In the genomic region with DNA sequence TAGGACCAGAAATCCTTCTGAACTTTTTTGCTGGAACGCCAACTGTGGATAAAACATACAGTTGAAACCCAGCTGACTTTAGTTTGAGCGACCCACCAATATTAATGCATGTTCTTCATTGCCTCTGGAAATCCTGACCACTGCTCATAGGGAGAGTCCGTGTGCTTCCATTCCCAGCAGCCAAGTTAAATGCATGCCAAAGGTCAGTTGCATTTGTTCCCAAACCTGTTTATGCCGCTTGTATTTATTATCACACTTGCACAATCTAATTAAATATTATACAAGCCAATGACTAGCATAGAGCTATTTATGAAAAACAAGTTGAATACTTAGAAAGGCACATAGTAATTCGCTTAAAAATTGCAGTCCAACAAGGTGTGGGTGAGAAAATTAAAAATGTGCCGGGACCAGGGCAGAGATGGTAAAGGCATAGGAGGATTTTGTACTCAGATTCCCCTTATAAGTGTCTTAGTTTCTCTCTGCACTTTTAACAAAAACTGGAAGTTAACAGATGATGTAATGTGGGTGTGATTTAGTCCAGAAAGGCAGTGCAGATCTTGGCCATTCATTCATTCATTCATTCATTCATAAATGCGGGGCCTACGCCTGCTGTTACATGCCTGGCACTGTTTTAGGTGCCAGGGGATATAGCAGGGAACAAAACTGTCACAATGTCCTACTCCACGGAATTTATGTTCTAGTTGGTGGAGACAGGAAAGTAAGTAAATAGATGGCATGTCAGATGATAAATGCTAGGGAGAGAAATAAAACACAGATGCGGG, we compare ENCODE assay signal across 27 cellular contexts.
DNase-seq lines count a peak whose midpoint lies in the region; ATAC-seq, FAIRE-seq and TF ChIP-seq lines count a peak whose summit lies in the region.
"Had no signal": no experiment of that assay in that cellular context is flagged by ENCODE, and none has a peak within 500 bp of the region (broad histone marks: within the 10 kb centered on the region; RNA-seq: fewer than 3 reads in every experiment).

No MANE protein-coding gene starts in this region.

- H3K4me1 ChIP-seq in K562 (replicated peaks in 1 of 2; ENCODE audit: control insufficient read depth in 2 of 2, insufficient read depth in 2 of 2, low read length in 2 of 2) (peaks cover 3 to 11% of the 10 kb centered on the region in 2 experiments; a peak in 2 of 5 replicates), mucosa of descending colon (ENCODE audit: low read depth) (peaks cover 9% of the 10 kb centered on the region), vagina (peaks cover 45% of the 10 kb centered on the region)

- no peaks in the 10 kb centered on the region for H3K36me3 ChIP-seq in K562 (ENCODE audit: control insufficient read depth, insufficient read depth, low read length)
- H3K36me3 ChIP-seq in mucosa of descending colon (ENCODE audit: low read depth): no peaks in the 10 kb centered on the region
- H3K36me3 ChIP-seq in vagina: no peaks in the 10 kb centered on the region
- H3K36me3 ChIP-seq: neural progenitor cell had no signal

- no TSS peak for BruUV-seq in K562 (replicated peaks; lab: Mats Ljungman, UMichigan)

- H3K4me1 Mint-ChIP-seq in T-cell: peaks cover 36 to 45% (median 44%) of the 10 kb centered on the region in 3 donors
- peaks cover 22% of the 10 kb centered on the region for H3K4me1 Mint-ChIP-seq in activated CD4-positive, alpha-beta T cell treated with anti-CD3 and anti-CD28 coated beads for 36 hours
- H3K4me1 Mint-ChIP-seq in activated CD4-positive, alpha-beta T cell treated with anti-CD3 and anti-CD28 coated beads, Interleukin-2, amount 10 ng/mL, durations not matched to agents 24 days and 14 days: peaks cover 6% of the 10 kb centered on the region

- no peak overlapping the region for H3K4me3 Mint-ChIP-seq in T-cell
- no peak overlapping the region for H3K4me3 Mint-ChIP-seq in activated CD4-positive, alpha-beta T cell treated with anti-CD3 and anti-CD28 coated beads for 36 hours
- no peak overlapping the region for H3K4me3 Mint-ChIP-seq in activated CD4-positive, alpha-beta T cell treated with anti-CD3 and anti-CD28 coated beads, Interleukin-2, amount 10 ng/mL, durations not matched to agents 24 days and 14 days
- H3K4me3 Mint-ChIP-seq: neural progenitor cell; stimulated activated effector memory CD8-positive, alpha-beta T cell treated with anti-CD3 and anti-CD28 coated beads, Interleukin-12 subunit alpha, Interleukin-12 subunit beta, amount 100 ng/mL, for 72 hours had no signal

- H3K27me3 ChIP-seq in K562 (ENCODE audit: control insufficient read depth in 2 of 2, insufficient read depth in 2 of 2, low read length in 2 of 2) (peaks cover 2 to 27% of the 10 kb centered on the region in 2 experiments; a peak in 2 of 5 replicates), vagina (no peaks in the 10 kb centered on the region)
- H3K27me3 ChIP-seq: dorsolateral prefrontal cortex, neural progenitor cell had no signal

- no peak overlapping the region for H3K4me2 ChIP-seq in K562 (ENCODE audit: insufficient read depth, low read length)
- H3K4me2 ChIP-seq: neural progenitor cell had no signal

- CTCF ChIA-PET in K562 (lab: Yijun Ruan, JAX; ENCODE audit: low intra/inter-chr PET ratio): no interaction called here
- CTCF ChIA-PET in T-cell (lab: Charles Lee): no interaction called here
- CTCF ChIA-PET in activated CD4-positive, alpha-beta T cell treated with anti-CD3 and anti-CD28 coated beads for 36 hours (lab: Charles Lee): no interaction called here

- no peaks in the 10 kb centered on the region for H3K27me3 Mint-ChIP-seq in T-cell
- H3K27me3 Mint-ChIP-seq in activated CD4-positive, alpha-beta T cell treated with anti-CD3 and anti-CD28 coated beads for 36 hours: no peaks in the 10 kb centered on the region
- no peaks in the 10 kb centered on the region for H3K27me3 Mint-ChIP-seq in activated CD4-positive, alpha-beta T cell treated with anti-CD3 and anti-CD28 coated beads, Interleukin-2, amount 10 ng/mL, durations not matched to agents 24 days and 14 days

- ATAC-seq in activated naive CD4-positive, alpha-beta T cell treated with anti-CD3 and anti-CD28 coated beads, Interleukin-2, amount 50 U/mL, for 72 hours: no peak
- ATAC-seq in K562 (no peak), mucosa of descending colon (peak; percentile 49), T-cell (replicated peaks in 1 of 4) (no peak)
- ATAC-seq in activated CD4-positive, alpha-beta T cell treated with anti-CD3 and anti-CD28 coated beads for 36 hours: no peak
- ATAC-seq: SK-N-SH treated with all-trans-retinoic acid at 6 μM for 48 hours; stimulated activated effector memory CD8-positive, alpha-beta T cell treated with anti-CD3 and anti-CD28 coated beads, Interleukin-12 subunit alpha, Interleukin-12 subunit beta, amount 100 ng/mL, for 72 hours had no signal

- in situ Hi-C loops in K562 (cut with MboI): no loop called here

- H3K4me3 ChIP-seq in K562 (no peak overlapping the region), mucosa of descending colon (no peak overlapping the region), vagina (no peak overlapping the region)
- H3K4me3 ChIP-seq: dorsolateral prefrontal cortex, neural progenitor cell had no signal

- no peaks in the 10 kb centered on the region for H3K9me3 Mint-ChIP-seq in activated naive CD4-positive, alpha-beta T cell treated with anti-CD3 and anti-CD28 coated beads, Interleukin-2, amount 50 U/mL, for 72 hours
- H3K9me3 Mint-ChIP-seq in T-cell: no peaks in the 10 kb centered on the region
- H3K9me3 Mint-ChIP-seq in activated CD4-positive, alpha-beta T cell treated with anti-CD3 and anti-CD28 coated beads for 36 hours (ENCODE audit: low read depth): no peaks in the 10 kb centered on the region
- no peaks in the 10 kb centered on the region for H3K9me3 Mint-ChIP-seq in activated CD4-positive, alpha-beta T cell treated with anti-CD3 and anti-CD28 coated beads, Interleukin-2, amount 10 ng/mL, durations not matched to agents 24 days and 14 days
- H3K9me3 Mint-ChIP-seq: neural progenitor cell; stimulated activated effector memory CD8-positive, alpha-beta T cell treated with anti-CD3 and anti-CD28 coated beads, Interleukin-12 subunit alpha, Interleukin-12 subunit beta, amount 100 ng/mL, for 72 hours had no signal

- TF ChIP-seq RAD21 in K562 (CRISPR knock-in tag; conservative IDR thresholded peaks at IDR 0.05 in 1 of 2, IDR thresholded peaks at IDR 0.05 in 1 of 2): no peak

- peaks cover 30% of the 10 kb centered on the region for H4K20me1 ChIP-seq in K562 (replicated peaks; ENCODE audit: control insufficient read depth, insufficient read depth, low read length)

- no peak for TF ChIP-seq EP300 in K562 (IDR thresholded peaks at IDR 0.05; ENCODE audit: low read length)

- no peak for DNase-seq in activated naive CD4-positive, alpha-beta T cell treated with anti-CD3 and anti-CD28 coated beads, Interleukin-2, amount 50 U/mL, for 72 hours (ENCODE audit: low spot score in 2 of 2)
- no peak for DNase-seq in activated naive CD4-positive, alpha-beta T cell (lab: John Stamatoyannopoulos, UW)
- DNase-seq in K562 (ENCODE audit: extremely low read depth in 1 of 4, low spot score in 3 of 4): no peak
- peak in 1 of 3 donors; percentile 32 for DNase-seq in mucosa of descending colon
- DNase-seq in vagina (ENCODE audit: extremely low spot score in 2 of 2): no peak
- DNase-seq in T-cell: no peak
- DNase-seq in activated CD4-positive, alpha-beta T cell treated with anti-CD3 and anti-CD28 coated beads for 36 hours: no peak
- DNase-seq in activated CD4-positive, alpha-beta T cell treated with anti-CD3 and anti-CD28 coated beads, Interleukin-2, amount 10 ng/mL, durations not matched to agents 24 days and 14 days: no peak
- DNase-seq: activated CD4-positive, alpha-beta T cell treated with anti-CD3 and anti-CD28 coated beads, Interleukin-2, amount 50 U/mL, for 48 hours; activated CD8-positive, alpha-beta memory T cell treated with anti-CD3 and anti-CD28 coated beads, Interleukin-2, amount 50 U/mL, for 48 hours; activated gamma-delta T cell; central memory CD4-positive, alpha-beta T cell; dorsolateral prefrontal cortex; erythroblast; foreskin melanocyte; GOT3; hippocampal formation; KG1; NCI-H2171; NCI-H524; NK-92 treated with Interleukin-12 subunit alpha and Interleukin-12 subunit beta, amount 100 ng/mL, for 24 hours; RPMI8226; stimulated activated CD4-positive, alpha-beta T cell treated with anti-CD3 and anti-CD28 coated beads, Interleukin-1b, Interleukin-23, amount 100 ng/mL, for 48 hours had no signal

- TF ChIP-seq CTCF in K562 (IDR thresholded peaks at IDR 0.05 in 2 of 3, conservative IDR thresholded peaks at IDR 0.05 in 1 of 3; ENCODE audit: insufficient read depth in 2 of 3, low read depth in 1 of 3, low read length in 3 of 3) (no peak), mucosa of descending colon (IDR thresholded peaks at IDR 0.05) (no peak), vagina (IDR thresholded peaks at IDR 0.05) (no peak)

- intact Hi-C loops in K562 (cut with micrococcal nuclease) (no loop called here), mucosa of descending colon (cut with DNase I, micrococcal nuclease) (loop anchor here in 1 of 2 donors (10.0 kb wide), 1 partner anchor 135 kb away; no protein-coding TSS in a partner anchor), vagina (cut with DNase I) (loop anchor here (10.0 kb wide), 1 partner anchor 135 kb away; no protein-coding TSS in a partner anchor)
- intact Hi-C loops in activated CD4-positive, alpha-beta T cell treated with anti-CD3 and anti-CD28 coated beads for 36 hours (cut with DNase I, micrococcal nuclease): no loop called here
- intact Hi-C loops in activated CD4-positive, alpha-beta T cell treated with anti-CD3 and anti-CD28 coated beads, Interleukin-2, amount 10 ng/mL, durations not matched to agents 24 days and 14 days (cut with micrococcal nuclease): no loop called here

- no peak overlapping the region for H3K9ac ChIP-seq in K562 (ENCODE audit: insufficient read depth in 1 of 2, low read depth in 2 of 2, low read length in 2 of 2)
- H3K9ac ChIP-seq: neural progenitor cell had no signal

- peaks cover 4% of the 10 kb centered on the region for H3K9me1 ChIP-seq in K562 (ENCODE audit: control insufficient read depth, insufficient read depth, low read length)

- H3K27ac ChIP-seq in K562 (ENCODE audit: extremely low read depth, low read depth, low read length): no peak overlapping the region
- H3K27ac ChIP-seq in vagina: peak overlapping the region; percentile 7
- H3K27ac ChIP-seq: neural progenitor cell had no signal

- POLR2A ChIA-PET in K562 (lab: Yijun Ruan, JAX): interaction anchor here (0.9 kb wide), 1 partner anchor 22 kb away, joined by 3 read pairs; no protein-coding TSS in a partner anchor
- POLR2A ChIA-PET in T-cell (lab: Charles Lee): no interaction called here
- POLR2A ChIA-PET in activated CD4-positive, alpha-beta T cell treated with anti-CD3 and anti-CD28 coated beads for 36 hours (lab: Charles Lee): no interaction called here

- H3K9me3 ChIP-seq in K562 (replicated peaks; ENCODE audit: control insufficient read depth, insufficient read depth, low read depth, low read length) (no peaks in the 10 kb centered on the region), mucosa of descending colon (no peaks in the 10 kb centered on the region), vagina (no peaks in the 10 kb centered on the region)

- peaks cover 0 to 11% of the 10 kb centered on the region in 2 donors for H3K36me3 Mint-ChIP-seq in activated naive CD4-positive, alpha-beta T cell treated with anti-CD3 and anti-CD28 coated beads, Interleukin-2, amount 50 U/mL, for 72 hours
- peaks cover 17% of the 10 kb centered on the region for H3K36me3 Mint-ChIP-seq in T-cell
- peaks cover 10% of the 10 kb centered on the region for H3K36me3 Mint-ChIP-seq in activated CD4-positive, alpha-beta T cell treated with anti-CD3 and anti-CD28 coated beads for 36 hours (ENCODE audit: low read depth)
- H3K36me3 Mint-ChIP-seq in activated CD4-positive, alpha-beta T cell treated with anti-CD3 and anti-CD28 coated beads, Interleukin-2, amount 10 ng/mL, durations not matched to agents 24 days and 14 days (ENCODE audit: low read depth): peaks cover 10% of the 10 kb centered on the region

- TF ChIP-seq POLR2A in K562 (conservative IDR thresholded peaks at IDR 0.05) (no peak), vagina (IDR thresholded peaks at IDR 0.05) (no peak)

- H3K79me2 ChIP-seq in K562 (ENCODE audit: control insufficient read depth, insufficient read depth, low read length): no peaks in the 10 kb centered on the region

- no peak overlapping the region for H2AFZ ChIP-seq in K562 (ENCODE audit: low read depth, low read length)
- H2AFZ ChIP-seq: neural progenitor cell had no signal

- 50% methylated on average over 10 of the region's 10 CpGs for WGBS in K562 (ENCODE audit: insufficient coverage, low coverage, missing lambda C conversion rate)

- FAIRE-seq in K562 (lab: Jason Lieb, UNC): no peak
- FAIRE-seq: A204.1 had no signal

- H3K27ac Mint-ChIP-seq in activated naive CD4-positive, alpha-beta T cell treated with anti-CD3 and anti-CD28 coated beads, Interleukin-2, amount 50 U/mL, for 72 hours: peak overlapping the region; percentile 4 to 31
- no peak overlapping the region for H3K27ac Mint-ChIP-seq in T-cell
- no peak overlapping the region for H3K27ac Mint-ChIP-seq in activated CD4-positive, alpha-beta T cell treated with anti-CD3 and anti-CD28 coated beads for 36 hours
- H3K27ac Mint-ChIP-seq in activated CD4-positive, alpha-beta T cell treated with anti-CD3 and anti-CD28 coated beads, Interleukin-2, amount 10 ng/mL, durations not matched to agents 24 days and 14 days: no peak overlapping the region
- H3K27ac Mint-ChIP-seq: stimulated activated effector memory CD8-positive, alpha-beta T cell treated with anti-CD3 and anti-CD28 coated beads, Interleukin-12 subunit alpha, Interleukin-12 subunit beta, amount 100 ng/mL, for 72 hours had no signal

Comparison
In these comparisons a context has a peak if more than half of its experiments do, and no peak if none do; other contexts are left out.
1. H3K27ac Mint-ChIP-seq: peak in activated naive CD4-positive, alpha-beta T cell treated with anti-CD3 and anti-CD28 coated beads, Interleukin-2, amount 50 U/mL, for 72 hours (2 of 2); none in T-cell (0 of 2), activated CD4-positive, alpha-beta T cell treated with anti-CD3 and anti-CD28 coated beads for 36 hours (single experiment) and activated CD4-positive, alpha-beta T cell treated with anti-CD3 and anti-CD28 coated beads, Interleukin-2, amount 10 ng/mL, durations not matched to agents 24 days and 14 days (single experiment).